In genomic region chr3:43287514-43287913, GRCh38 we compare ENCODE assay signal across 8 cellular contexts. TPM values are rescaled to one million over a fixed set of nuclear protein-coding genes. Genes with fewer than 3 reads are reported as not detected.
DNase-seq lines count a peak whose midpoint lies in the region; ATAC-seq and TF ChIP-seq lines count a peak whose summit lies in the region.

No MANE protein-coding gene starts in this region.

- H3K27me3 ChIP-seq in esophagus squamous epithelium (no peaks in the 10 kb centered on the region), rectal smooth muscle tissue (ENCODE audit: control insufficient read depth, insufficient read depth, low read length) (no peaks in the 10 kb centered on the region)

- H3K4me3 ChIP-seq in GM12865 (ENCODE audit: low read depth, low read length) (peak overlapping the region; percentile 89), esophagus squamous epithelium (peak overlapping the region; percentile 54 to 91 (median 70)), rectal smooth muscle tissue (ENCODE audit: low read length) (peak overlapping the region; percentile 86)

- H3K27ac ChIP-seq in esophagus squamous epithelium, result peak overlapping the region; percentile 91 to 99 (median 98)
- H3K27ac ChIP-seq in rectal smooth muscle tissue (ENCODE audit: low read depth, low read length), result peak overlapping the region; percentile 89

- intact Hi-C loops in esophagus squamous epithelium (cut with DNase I), result no loop called here

- no peak for TF ChIP-seq POLR2A in esophagus squamous epithelium (IDR thresholded peaks at IDR 0.05)

- H3K4me1 ChIP-seq in esophagus squamous epithelium, result peaks cover 12 to 66% (median 45%) of the 10 kb centered on the region in 3 donors
- H3K4me1 ChIP-seq in rectal smooth muscle tissue (ENCODE audit: control insufficient read depth, insufficient read depth, low read length), result peaks cover 19% of the 10 kb centered on the region

- H3K36me3 ChIP-seq in esophagus squamous epithelium (no peaks in the 10 kb centered on the region), rectal smooth muscle tissue (ENCODE audit: control insufficient read depth, insufficient read depth, low read length) (no peaks in the 10 kb centered on the region)

- ATAC-seq in HG02852 (IDR thresholded peaks at IDR 0.05; ENCODE audit: unreplicated experiment), result no peak
- ATAC-seq in HG03342 (IDR thresholded peaks at IDR 0.05; ENCODE audit: unreplicated experiment), result no peak

- H3K9me3 ChIP-seq in esophagus squamous epithelium, result no peaks in the 10 kb centered on the region

- no peak for DNase-seq in GM12865 (ENCODE audit: low read depth)
- DNase-seq in RKO (ENCODE audit: low spot score), result peak; percentile 30
- DNase-seq in esophagus squamous epithelium (lab: John Stamatoyannopoulos, UW), result no peak
- DNase-seq in dedifferentiated amniotic fluid mesenchymal stem cell (ENCODE audit: extremely low spot score), result no peak
- DNase-seq in NCI-H1417 treated with DMSO at 0.1 percent for 48 hours (lab: John Stamatoyannopoulos, UW), result no peak

- H3K9ac ChIP-seq in rectal smooth muscle tissue (ENCODE audit: low read length), result peak overlapping the region; percentile 66

- no peak for TF ChIP-seq CTCF in GM12865 (IDR thresholded peaks at IDR 0.05; ENCODE audit: insufficient read depth, low read depth, low read length, missing control alignments)
- no peak for TF ChIP-seq CTCF in esophagus squamous epithelium (IDR thresholded peaks at IDR 0.05)

- WGBS in esophagus squamous epithelium, 2 donors, result 4% methylated on average over 4 of the region's 4 CpGs

RNA-seq across cellular contexts. Expression of gene SNRK, which starts 1.2 kb away (rescaled TPM):
- total RNA-seq in esophagus squamous epithelium, result 10 to 100 TPM; 27.0 to 42.0 (median 29.5) TPM
